2 cellular contexts compared by ENCODE assay signal in genomic region chr12:92175961-92176360, GRCh38.
TF ChIP-seq lines count a peak whose summit lies in the region.

No MANE protein-coding gene starts in this region.

TF ChIP-seq in WTC11, 78 proteins besides CTCF, POLR2A, EP300 and RAD21:
- TF ChIP-seq GTF2I (CRISPR knock-in tag; conservative IDR thresholded peaks at IDR 0.05), result no peak
- TF ChIP-seq ZNF425 (CRISPR knock-in tag; conservative IDR thresholded peaks at IDR 0.05), result no peak
- no peak for TF ChIP-seq MAX (CRISPR knock-in tag; IDR thresholded peaks at IDR 0.05)

TF ChIP-seq in HepG2, 621 proteins besides CTCF, POLR2A, EP300 and RAD21:
- TF ChIP-seq MED1 (CRISPR knock-in tag; IDR thresholded peaks at IDR 0.05), result no peak
